In the genomic region with DNA sequence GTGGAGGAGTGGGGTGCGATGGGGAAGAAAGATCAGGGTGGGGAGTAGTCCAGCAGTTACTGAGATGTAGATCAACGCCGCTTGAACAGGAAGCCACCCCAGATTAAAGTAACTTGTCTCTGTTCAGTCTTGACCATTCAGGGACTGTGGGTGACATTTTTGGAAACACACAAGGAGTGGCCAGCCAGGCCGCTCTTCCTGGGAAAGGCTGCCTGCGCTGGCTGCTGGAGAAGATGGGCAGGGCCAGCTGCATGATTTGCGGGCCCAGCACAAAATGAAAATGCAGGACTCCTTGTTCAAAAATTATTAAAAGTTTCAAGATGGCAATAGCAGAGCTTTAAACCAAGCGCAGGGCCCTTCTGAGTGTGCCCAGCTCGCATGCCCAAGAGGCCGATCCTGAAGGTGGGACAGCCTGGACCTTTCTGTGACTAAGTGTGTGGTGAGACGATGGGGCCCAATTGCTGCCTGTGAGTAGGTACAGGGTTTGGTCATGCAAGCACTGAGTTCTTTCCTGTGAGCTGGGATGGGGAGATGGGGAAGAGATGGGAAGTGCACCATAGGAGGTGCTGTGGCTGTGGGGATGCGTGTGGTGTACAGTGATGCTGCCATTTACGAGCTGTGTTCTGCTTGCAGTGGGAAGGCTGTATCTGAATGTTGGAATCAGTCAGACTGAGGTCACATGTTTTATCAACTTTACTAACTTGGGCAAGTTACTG, we compare ENCODE assay signal across 1 cellular context.
TF ChIP-seq lines count a peak whose summit lies in the region.

No MANE protein-coding gene starts in this region.

TF ChIP-seq in IMR-90, 13 proteins besides CTCF, POLR2A, EP300 and RAD21:
- TF ChIP-seq CEBPB (IDR thresholded peaks at IDR 0.05; ENCODE audit: low read depth, low read length), result no peak
- TF ChIP-seq FOS (IDR thresholded peaks at IDR 0.05; ENCODE audit: low read depth, low read length), result no peak
- no peak for TF ChIP-seq RFX5 (IDR thresholded peaks at IDR 0.05; ENCODE audit: low read depth, low read length)
- TF ChIP-seq RCOR1 (IDR thresholded peaks at IDR 0.05; ENCODE audit: insufficient replicate concordance, low read length), result no peak
- no peak for TF ChIP-seq MXI1 (IDR thresholded peaks at IDR 0.05; ENCODE audit: borderline replicate concordance, low read depth, low read length)
- no peak for TF ChIP-seq BHLHE40 (IDR thresholded peaks at IDR 0.05; ENCODE audit: low read depth, low read length)
